15 cellular contexts compared by ENCODE assay signal in the genomic region with DNA sequence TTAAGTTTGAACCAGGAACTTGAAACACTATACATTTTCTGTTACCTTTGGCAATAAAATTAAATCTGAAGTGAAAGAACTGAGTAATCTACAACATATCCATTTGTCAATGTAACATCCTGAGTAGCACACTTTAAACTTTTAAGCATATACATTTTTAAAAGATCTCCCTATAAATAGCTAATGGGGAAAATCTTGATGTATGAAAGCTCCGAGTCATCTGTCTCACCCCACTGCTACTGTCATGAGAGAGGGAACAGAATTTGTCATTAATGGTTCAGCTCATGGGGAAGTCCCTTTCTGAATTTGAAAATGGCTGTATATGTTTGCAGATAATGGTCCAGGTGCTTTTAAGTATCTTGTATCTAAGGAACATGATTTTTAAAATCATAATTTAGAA.
A peak's percentile ranks its signal among the peaks of the same experiment; 100 is the strongest.
DNase-seq lines count a peak whose midpoint lies in the region; ATAC-seq and TF ChIP-seq lines count a peak whose summit lies in the region.
"Had no signal": no experiment of that assay in that cellular context is flagged by ENCODE, and none has a peak within 500 bp of the region (broad histone marks: within the 10 kb centered on the region; RNA-seq: fewer than 3 reads in every experiment).

No MANE protein-coding gene starts in this region.

- H3K27ac ChIP-seq in OCI-LY3 (ENCODE audit: low read length): peak overlapping the region; percentile 34; the same call in 1 of the 2 replicates
- H3K27ac ChIP-seq: BLaER1, gastroesophageal sphincter had no signal

- H3K4me1 ChIP-seq in OCI-LY3 (ENCODE audit: low read length): peaks cover 10% of the 10 kb centered on the region
- H3K4me1 ChIP-seq: BLaER1 had no signal

- no peaks in the 10 kb centered on the region for H3K27me3 ChIP-seq in OCI-LY3 (ENCODE audit: low read depth, low read length)
- H3K27me3 ChIP-seq: BLaER1, gastroesophageal sphincter had no signal

- H2AFZ ChIP-seq in OCI-LY3 (ENCODE audit: low read depth, low read length): no peak overlapping the region

- H3K79me2 ChIP-seq in OCI-LY3 (ENCODE audit: low read length): no peaks in the 10 kb centered on the region

- no peak overlapping the region for H3K4me3 ChIP-seq in OCI-LY3 (ENCODE audit: low read length)
- H3K4me3 ChIP-seq: BLaER1, gastroesophageal sphincter had no signal

- H3K9me3 ChIP-seq in OCI-LY3 (ENCODE audit: insufficient read depth, low read length): no peaks in the 10 kb centered on the region
- H3K9me3 ChIP-seq: gastroesophageal sphincter had no signal

- ATAC-seq in GM18519 (IDR thresholded peaks at IDR 0.05; ENCODE audit: low FRiP score, unreplicated experiment) (peak; percentile 74), HG02610 (IDR thresholded peaks at IDR 0.05; ENCODE audit: unreplicated experiment) (peak; percentile 96), GM21390 (IDR thresholded peaks at IDR 0.05; ENCODE audit: unreplicated experiment) (no peak)
- ATAC-seq: gastroesophageal sphincter, Right ventricle myocardium inferior had no signal

- H3K36me3 ChIP-seq in OCI-LY3 (replicated peaks; ENCODE audit: low read depth, low read length): no peaks in the 10 kb centered on the region
- H3K36me3 ChIP-seq: BLaER1, gastroesophageal sphincter had no signal

- H3K4me2 ChIP-seq in OCI-LY3 (ENCODE audit: low read length): peak overlapping the region; percentile 30
- H3K4me2 ChIP-seq: BLaER1 had no signal

- TF ChIP-seq CTCF in GM10266 (IDR thresholded peaks at IDR 0.05; ENCODE audit: control insufficient read depth, insufficient read depth, low read depth, missing control alignments) (no peak), OCI-LY3 (IDR thresholded peaks at IDR 0.05; ENCODE audit: low read depth, low read length) (no peak)

- H3K9ac ChIP-seq in OCI-LY3 (ENCODE audit: low read length): no peak overlapping the region
- H3K9ac ChIP-seq: BLaER1 had no signal

- DNase-seq in GM10266 (ENCODE audit: extremely low spot score) (peak; percentile 21), EL (no peak), SKM-1 treated with dmso at 0.1 percent for 144 hours (lab: John Stamatoyannopoulos, UW; ENCODE audit: unreplicated experiment) (no peak), anterior cingulate cortex (lab: John Stamatoyannopoulos, UW) (no peak)
- DNase-seq: effector CD8-positive, alpha-beta T cell; kidney glomerular epithelial cell; NCI-H524; stimulated activated CD4-positive, alpha-beta T cell treated with anti-CD3 and anti-CD28 coated beads, Interleukin-4, amount 100 ng/mL, for 1 hour had no signal

- no peaks in the 10 kb centered on the region for H4K20me1 ChIP-seq in OCI-LY3 (ENCODE audit: insufficient read depth, low read length)
- H4K20me1 ChIP-seq: BLaER1 had no signal
